8 cellular contexts compared by ENCODE assay signal in the genomic region with DNA sequence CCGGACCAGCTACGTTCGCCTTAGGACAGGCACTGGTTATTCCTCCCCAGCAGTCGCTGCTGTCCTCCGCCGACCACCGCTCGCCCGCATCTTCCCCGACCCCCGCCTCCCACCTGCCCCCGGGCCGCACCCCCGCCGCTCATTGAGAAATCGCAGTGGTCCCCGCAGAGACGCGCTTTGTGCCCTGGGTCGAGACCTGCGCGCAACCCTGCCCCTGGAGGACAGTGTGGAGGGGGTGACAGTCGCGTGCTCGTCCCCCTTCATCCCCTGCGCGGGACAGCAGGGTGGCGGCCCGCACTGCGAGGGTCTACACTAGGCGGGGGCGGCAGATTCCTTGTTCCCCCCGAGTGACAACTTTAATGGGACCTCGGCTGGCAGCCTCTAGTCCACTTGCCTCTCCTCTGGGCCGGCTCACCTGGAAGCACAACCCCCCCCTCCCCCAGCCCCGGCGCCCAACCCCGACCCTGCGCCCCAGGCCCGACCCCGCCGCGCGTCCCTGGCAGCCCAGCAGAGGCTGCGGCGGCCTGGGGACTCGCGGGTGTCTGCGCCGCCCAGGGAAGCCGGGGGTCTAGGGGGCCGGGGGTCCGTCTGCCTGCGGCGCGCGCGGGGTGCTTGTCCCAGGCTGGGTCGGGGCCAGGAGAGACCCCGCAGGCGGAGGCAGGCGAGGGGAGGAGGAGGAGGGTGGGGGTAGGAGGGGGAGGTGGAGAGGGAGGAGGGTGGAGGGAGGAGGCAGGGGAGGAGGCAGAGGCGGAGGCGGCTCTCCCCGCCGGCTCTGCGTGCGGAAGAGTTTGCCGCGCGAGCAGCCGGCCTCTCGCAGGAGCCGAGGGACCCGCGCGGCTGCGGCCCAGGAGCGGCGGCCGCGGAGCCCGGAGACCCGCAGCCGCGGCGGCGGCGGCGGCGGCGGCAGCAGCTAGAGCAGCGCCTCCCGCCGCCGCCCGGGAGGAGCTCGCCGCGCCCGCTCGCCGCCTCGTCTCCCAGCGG. TPM values are rescaled to one million over a fixed set of nuclear protein-coding genes. Genes with fewer than 3 reads are reported as not detected.
A peak's percentile ranks its signal among the peaks of the same experiment; 100 is the strongest.
DNase-seq lines count a peak whose midpoint lies in the region; ATAC-seq, FAIRE-seq and TF ChIP-seq lines count a peak whose summit lies in the region.

A gene with protein sequence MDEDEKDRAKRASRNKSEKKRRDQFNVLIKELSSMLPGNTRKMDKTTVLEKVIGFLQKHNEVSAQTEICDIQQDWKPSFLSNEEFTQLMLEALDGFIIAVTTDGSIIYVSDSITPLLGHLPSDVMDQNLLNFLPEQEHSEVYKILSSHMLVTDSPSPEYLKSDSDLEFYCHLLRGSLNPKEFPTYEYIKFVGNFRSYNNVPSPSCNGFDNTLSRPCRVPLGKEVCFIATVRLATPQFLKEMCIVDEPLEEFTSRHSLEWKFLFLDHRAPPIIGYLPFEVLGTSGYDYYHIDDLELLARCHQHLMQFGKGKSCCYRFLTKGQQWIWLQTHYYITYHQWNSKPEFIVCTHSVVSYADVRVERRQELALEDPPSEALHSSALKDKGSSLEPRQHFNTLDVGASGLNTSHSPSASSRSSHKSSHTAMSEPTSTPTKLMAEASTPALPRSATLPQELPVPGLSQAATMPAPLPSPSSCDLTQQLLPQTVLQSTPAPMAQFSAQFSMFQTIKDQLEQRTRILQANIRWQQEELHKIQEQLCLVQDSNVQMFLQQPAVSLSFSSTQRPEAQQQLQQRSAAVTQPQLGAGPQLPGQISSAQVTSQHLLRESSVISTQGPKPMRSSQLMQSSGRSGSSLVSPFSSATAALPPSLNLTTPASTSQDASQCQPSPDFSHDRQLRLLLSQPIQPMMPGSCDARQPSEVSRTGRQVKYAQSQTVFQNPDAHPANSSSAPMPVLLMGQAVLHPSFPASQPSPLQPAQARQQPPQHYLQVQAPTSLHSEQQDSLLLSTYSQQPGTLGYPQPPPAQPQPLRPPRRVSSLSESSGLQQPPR (plus strand): TSS at position 775 of the 981 bp plus-strand sequence. CDS start 84,616 bp downstream, outside the sequence.

- H3K4me3 ChIP-seq in HUES64 (ENCODE audit: low read length), result peak within 1 kb of the TSS; percentile 64
- peak within 1 kb of the TSS; percentile 59 to 86 (median 78) for H3K4me3 ChIP-seq in pancreas
- H3K4me3 ChIP-seq in Karpas-422 (ENCODE audit: low read length), result no peak within 1 kb of the TSS

- TF ChIP-seq CTCF in pancreas (IDR thresholded peaks at IDR 0.05), result no peak

- H3K4me1 Mint-ChIP-seq in activated naive CD4-positive, alpha-beta T cell treated with anti-CD3 and anti-CD28 coated beads, Interleukin-2, amount 50 U/mL, for 24 hours, result peaks cover 47% of the 10 kb centered on the region

- H3K9me3 ChIP-seq in HUES64 (ENCODE audit: insufficient read depth, low read depth, low read length) (no peaks in the 10 kb centered on the region), pancreas (no peaks in the 10 kb centered on the region), Karpas-422 (ENCODE audit: low read length) (no peaks in the 10 kb centered on the region)

- H3K27ac ChIP-seq in HUES64 (ENCODE audit: low read depth, low read length) (no peak within 1 kb of the TSS), pancreas (peak within 1 kb of the TSS; percentile 73 to 94 (median 88)), Karpas-422 (ENCODE audit: low read length) (no peak within 1 kb of the TSS)

- H3K4me3 Mint-ChIP-seq in activated naive CD4-positive, alpha-beta T cell treated with anti-CD3 and anti-CD28 coated beads, Interleukin-2, amount 50 U/mL, for 24 hours, result peak within 1 kb of the TSS; percentile 82

- intact Hi-C loops in Right ventricle myocardium superior (cut with DNase I), result loop anchor here (10.0 kb wide), 1 partner anchor 165 kb away; no protein-coding TSS in a partner anchor
- intact Hi-C loops in pancreas (cut with DNase I), result no loop called here

- under 1% methylated on average over 105 of the region's 105 CpGs for WGBS in HUES64
- 0 to 1% methylated on average over 43 to 105 of the region's 105 CpGs for WGBS in pancreas, 2 donors

- H3K27me3 Mint-ChIP-seq in activated naive CD4-positive, alpha-beta T cell treated with anti-CD3 and anti-CD28 coated beads, Interleukin-2, amount 50 U/mL, for 24 hours, result peaks cover 18% of the 10 kb centered on the region

- H3K4me2 ChIP-seq in Karpas-422 (ENCODE audit: low read depth, low read length, poor library complexity, severe bottlenecking), result no peak within 1 kb of the TSS

- DNase-seq in AG20443 (ENCODE audit: low spot score), result peak; percentile 82
- DNase-seq in Right ventricle myocardium superior, result peak; percentile 66
- peak; percentile 58 to 84 (median 69) for DNase-seq in pancreas
- DNase-seq in NCI-H774 (lab: John Stamatoyannopoulos, UW), result no peak
- DNase-seq in Karpas-422, result no peak

- no peak for FAIRE-seq in pancreas (lab: Jason Lieb, UNC)

- H3K9ac ChIP-seq in HUES64 (ENCODE audit: low read depth, low read length), result peak within 1 kb of the TSS; percentile 56; the same call in 1 of the 2 replicates
- H3K9ac ChIP-seq in Karpas-422 (ENCODE audit: low read length), result no peak within 1 kb of the TSS

- ATAC-seq in Right ventricle myocardium superior (ENCODE audit: poor library complexity), result peak; percentile 51
- ATAC-seq in pancreas, result peak; percentile 49 to 72 (median 56)
- no peak for ATAC-seq in GM18511 (IDR thresholded peaks at IDR 0.05; ENCODE audit: unreplicated experiment)

- peaks cover under 1% of the 10 kb centered on the region for H3K36me3 Mint-ChIP-seq in activated naive CD4-positive, alpha-beta T cell treated with anti-CD3 and anti-CD28 coated beads, Interleukin-2, amount 50 U/mL, for 24 hours

- H3K4me1 ChIP-seq in HUES64 (ENCODE audit: insufficient read depth, low read length), result peaks cover 17% of the 10 kb centered on the region
- H3K4me1 ChIP-seq in pancreas, result peaks cover 9 to 39% (median 22%) of the 10 kb centered on the region in 3 donors
- H3K4me1 ChIP-seq in Karpas-422 (ENCODE audit: low read length), result no peaks in the 10 kb centered on the region

- no peaks in the 10 kb centered on the region for H3K9me3 Mint-ChIP-seq in activated naive CD4-positive, alpha-beta T cell treated with anti-CD3 and anti-CD28 coated beads, Interleukin-2, amount 50 U/mL, for 24 hours

- peak within 1 kb of the TSS; percentile 51 for H3K27ac Mint-ChIP-seq in activated naive CD4-positive, alpha-beta T cell treated with anti-CD3 and anti-CD28 coated beads, Interleukin-2, amount 50 U/mL, for 24 hours

- no peaks in the 10 kb centered on the region for H3K79me2 ChIP-seq in Karpas-422 (ENCODE audit: low read length)

- H3K9me2 ChIP-seq in Karpas-422 (replicated peaks; ENCODE audit: insufficient read depth, low read length), result no peaks in the 10 kb centered on the region

- no peak within 1 kb of the TSS for H2AFZ ChIP-seq in Karpas-422 (ENCODE audit: low read length)

- H3K27me3 ChIP-seq in HUES64 (ENCODE audit: insufficient read depth, low read length), result peaks cover 70% of the 10 kb centered on the region
- no peaks in the 10 kb centered on the region for H3K27me3 ChIP-seq in pancreas
- no peaks in the 10 kb centered on the region for H3K27me3 ChIP-seq in Karpas-422 (ENCODE audit: low read length)

- H3K36me3 ChIP-seq in HUES64 (ENCODE audit: insufficient read depth, low read length) (no peaks in the 10 kb centered on the region), pancreas (no peaks in the 10 kb centered on the region), Karpas-422 (ENCODE audit: insufficient read depth, low read length) (no peaks in the 10 kb centered on the region)

- H4K20me1 ChIP-seq in Karpas-422 (ENCODE audit: insufficient read depth, low read depth, low read length), result no peaks in the 10 kb centered on the region

RNA-seq across cellular contexts. Expression of the gene that starts here (rescaled TPM):
- 1.1 TPM for polyA plus RNA-seq in HUES64 (2013, experiment 1 of 2)
- polyA plus RNA-seq in HUES64 (2013, experiment 2 of 2), result 1.0 TPM
- total RNA-seq in Right ventricle myocardium superior (38.0 TPM), pancreas (10 to 100 TPM; 27.2 to 46.3 (median 32.7) TPM)
- polyA plus RNA-seq in pancreas, result 10 to 100 TPM; 20.6 to 35.3 TPM
- total RNA-seq in Karpas-422 (2014; rRNA removed; shearing (Covaris generic); ENCODE audit: low replicate concordance), result 0.07 TPM in 1 of 2 replicates, not detected in the other

Comparison
In these comparisons a context has a peak if more than half of its experiments do, and no peak if none do; other contexts are left out.
1. RNA of the gene that starts here (total RNA-seq): 38.0 TPM in Right ventricle myocardium superior (single experiment) and 27.2 to 46.3 TPM in pancreas; 0.07 TPM in Karpas-422; every median in the first group is over 10 times any median in the second.
2. DNase-seq: peak in AG20443 (single experiment), Right ventricle myocardium superior (single experiment) and pancreas (6 of 6); none in NCI-H774 (single experiment) and Karpas-422 (single experiment).
3. H3K27ac ChIP-seq: peak in pancreas (4 of 4); none in HUES64 (single experiment) and Karpas-422 (single experiment).